16 cellular contexts compared by ENCODE assay signal in the genomic region with DNA sequence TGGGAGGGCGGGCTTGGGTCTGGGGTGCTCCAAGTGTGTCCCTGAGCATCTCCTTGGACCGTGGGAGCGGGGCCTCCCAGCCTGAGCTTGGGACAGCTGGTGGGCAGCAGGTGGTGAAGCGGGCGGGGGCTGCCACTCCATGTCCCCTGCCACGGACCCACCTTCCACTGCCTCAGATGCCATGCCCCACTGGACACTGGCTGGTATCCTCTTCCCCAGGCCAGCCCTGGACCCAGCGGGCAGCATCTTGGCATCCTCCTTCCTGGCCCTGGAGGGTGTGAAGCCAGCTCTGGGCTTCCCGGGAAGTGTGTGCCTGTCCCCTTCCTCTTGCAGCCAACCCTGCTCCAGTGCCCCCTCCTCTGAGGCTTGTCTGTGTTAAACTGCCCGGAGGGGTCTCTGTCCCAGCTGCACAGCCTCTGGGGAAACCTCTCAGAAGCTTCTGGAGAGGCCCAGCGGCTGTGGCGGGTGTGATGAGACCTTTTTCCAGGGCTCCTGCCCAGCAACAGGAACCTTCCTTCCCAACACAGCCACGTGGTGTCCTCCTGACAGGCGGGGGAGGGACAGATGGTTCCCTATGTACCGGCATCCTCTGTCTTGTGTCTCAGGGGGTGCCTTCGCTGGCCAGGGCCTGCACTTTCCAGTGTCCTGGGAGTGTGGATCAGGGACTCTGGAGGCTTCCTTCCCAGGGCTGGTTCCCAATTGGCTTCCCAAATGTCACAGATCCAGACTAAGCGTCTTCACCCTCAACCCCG.
DNase-seq lines count a peak whose midpoint lies in the region; ATAC-seq and TF ChIP-seq lines count a peak whose summit lies in the region.
"Had no signal": no experiment of that assay in that cellular context is flagged by ENCODE, and none has a peak within 500 bp of the region (broad histone marks: within the 10 kb centered on the region; RNA-seq: fewer than 3 reads in every experiment).

No MANE protein-coding gene starts in this region.

- no peaks in the 10 kb centered on the region for H3K36me3 ChIP-seq in H7 (replicated peaks; ENCODE audit: control insufficient read depth, insufficient read depth, low read length)

- H3K27ac Mint-ChIP-seq in stimulated activated naive B cell treated with anti-CD40 and anti-IgM and Interleukin-4, amounts not matched to agents 10 μg/mL and 1 μg/mL and 100 μg/mL, for 72 hours = peak overlapping the region; percentile 27
- H3K27ac Mint-ChIP-seq: CD4-positive, alpha-beta T cell had no signal

- peaks cover 0 to 5% of the 10 kb centered on the region in 2 donors for H3K4me1 Mint-ChIP-seq in stimulated activated naive B cell treated with anti-CD40 and anti-IgM and Interleukin-4, amounts not matched to agents 10 μg/mL and 1 μg/mL and 100 μg/mL, for 72 hours

- in situ Hi-C loops in SK-MEL-5 (cut with HindIII; ENCODE audit: low pct_unique_long_range_greater_than_20kb, low sequenced_read_pairs) = no loop called here

- DNase-seq in H7 = peak; percentile 58
- DNase-seq in SK-MEL-5 (ENCODE audit: low read depth, low spot score) = peak; percentile 9
- DNase-seq in left kidney (ENCODE audit: low read depth, low spot score) = peak; percentile 51
- no peak for DNase-seq in stimulated activated naive B cell treated with anti-CD40 and anti-IgM and Interleukin-4, amounts not matched to agents 10 μg/mL and 1 μg/mL and 100 μg/mL, for 72 hours
- DNase-seq: CD4-positive, alpha-beta T cell; DND-41; HCEC 1CT; MV-4-11; NCI-H1417; NCI-H187 treated with DMSO at 0.1 percent for 48 hours; NCI-H345; PC-3; SW 1271 had no signal

- H3K27me3 ChIP-seq in H7 (ENCODE audit: control insufficient read depth, insufficient read depth, low read length) = no peaks in the 10 kb centered on the region

- no peak for ATAC-seq in stimulated activated naive B cell treated with anti-CD40 and anti-IgM and Interleukin-4, amounts not matched to agents 10 μg/mL and 1 μg/mL and 100 μg/mL, for 72 hours (replicated peaks)
- ATAC-seq in GM18505 (IDR thresholded peaks at IDR 0.05; ENCODE audit: unreplicated experiment) (no peak), GM18858 (IDR thresholded peaks at IDR 0.05; ENCODE audit: unreplicated experiment) (no peak), HG02973 (IDR thresholded peaks at IDR 0.05; ENCODE audit: unreplicated experiment) (no peak)
- ATAC-seq: PC-3 had no signal

- no peaks in the 10 kb centered on the region for H3K36me3 Mint-ChIP-seq in stimulated activated naive B cell treated with anti-CD40 and anti-IgM and Interleukin-4, amounts not matched to agents 10 μg/mL and 1 μg/mL and 100 μg/mL, for 72 hours

- TF ChIP-seq POLR2A in GM18505 (IDR thresholded peaks at IDR 0.05; ENCODE audit: borderline replicate concordance, extremely low read depth, insufficient read depth, insufficient read length) = no peak

- H3K4me3 ChIP-seq in H7 (ENCODE audit: insufficient read depth, low read depth, low read length) = no peak overlapping the region

- no peaks in the 10 kb centered on the region for H3K9me3 Mint-ChIP-seq in stimulated activated naive B cell treated with anti-CD40 and anti-IgM and Interleukin-4, amounts not matched to agents 10 μg/mL and 1 μg/mL and 100 μg/mL, for 72 hours
- H3K9me3 Mint-ChIP-seq: CD4-positive, alpha-beta T cell had no signal

- H3K27me3 Mint-ChIP-seq in stimulated activated naive B cell treated with anti-CD40 and anti-IgM and Interleukin-4, amounts not matched to agents 10 μg/mL and 1 μg/mL and 100 μg/mL, for 72 hours = peaks cover 20 to 28% of the 10 kb centered on the region in 2 donors
- H3K27me3 Mint-ChIP-seq: CD4-positive, alpha-beta T cell had no signal

- no peak overlapping the region for H3K4me3 Mint-ChIP-seq in stimulated activated naive B cell treated with anti-CD40 and anti-IgM and Interleukin-4, amounts not matched to agents 10 μg/mL and 1 μg/mL and 100 μg/mL, for 72 hours
- H3K4me3 Mint-ChIP-seq: CD4-positive, alpha-beta T cell had no signal
